12 cellular contexts compared by ENCODE assay signal in genomic region chr14:75401356-75401755, GRCh38. TPM values are rescaled to one million over a fixed set of nuclear protein-coding genes. Genes with fewer than 3 reads are reported as not detected.
DNase-seq lines count a peak whose midpoint lies in the region; ATAC-seq and TF ChIP-seq lines count a peak whose summit lies in the region.
"Had no signal": no experiment of that assay in that cellular context is flagged by ENCODE, and none has a peak within 500 bp of the region (broad histone marks: within the 10 kb centered on the region; RNA-seq: fewer than 3 reads in every experiment).

No MANE protein-coding gene starts in this region.

- H3K9ac ChIP-seq in endodermal cell (ENCODE audit: extremely low read depth, low read length, poor library complexity, severe bottlenecking) = no peak overlapping the region

- H3K27me3 ChIP-seq in endodermal cell (ENCODE audit: control insufficient read depth, insufficient read depth, low read length, poor library complexity, severe bottlenecking) (no peaks in the 10 kb centered on the region), thoracic aorta (replicated peaks; ENCODE audit: insufficient read depth) (no peaks in the 10 kb centered on the region), BE2C (no peaks in the 10 kb centered on the region)

- in situ Hi-C loops in GM13976 (cut with MboI; ENCODE audit: low sequenced_read_pairs, unreplicated experiment) = no loop called here

- peaks cover 7% of the 10 kb centered on the region for H3K27me3 Mint-ChIP-seq in endodermal cell (ENCODE audit: insufficient read depth)
- peaks cover 0 to 13% of the 10 kb centered on the region in 2 donors for H3K27me3 Mint-ChIP-seq in natural killer cell (ENCODE audit: low read depth in 2 of 2)

- H3K4me3 ChIP-seq in endodermal cell (ENCODE audit: low read length) = no peak overlapping the region
- H3K4me3 ChIP-seq in mesodermal cell (ENCODE audit: extremely low read depth, insufficient read depth, low read length, poor library complexity, severe bottlenecking) = no peak overlapping the region
- H3K4me3 ChIP-seq in thoracic aorta = peak overlapping the region; percentile 28
- no peak overlapping the region for H3K4me3 ChIP-seq in BE2C (ENCODE audit: low read depth, low read length)

- 62 to 77% methylated on average over 8 to 10 of the region's 10 CpGs for WGBS in endodermal cell (ENCODE audit: insufficient coverage in 1 of 2, insufficient read length in 1 of 2), 2 experiments
- WGBS in mesodermal cell (ENCODE audit: insufficient coverage in 2 of 2), 2 experiments = 54 to 62% methylated on average over 9 of the region's 10 CpGs

- intact Hi-C loops in natural killer cell (cut with micrococcal nuclease) = no loop called here

- H3K4me1 ChIP-seq in endodermal cell (ENCODE audit: control insufficient read depth, insufficient read depth, low read length) = peaks cover 6% of the 10 kb centered on the region
- H3K4me1 ChIP-seq in mesodermal cell (ENCODE audit: control insufficient read depth, insufficient read depth, low read length, poor library complexity, severe bottlenecking) = peaks cover 7% of the 10 kb centered on the region
- H3K4me1 ChIP-seq in thoracic aorta (ENCODE audit: control insufficient read depth in 1 of 2, low read depth in 2 of 2) = peaks cover 12 to 26% of the 10 kb centered on the region in 2 donors
- peaks cover 11% of the 10 kb centered on the region for H3K4me1 ChIP-seq in BE2C

- no peak for TF ChIP-seq CTCF in endodermal cell (conservative IDR thresholded peaks at IDR 0.05)
- no peak for TF ChIP-seq CTCF in thoracic aorta (IDR thresholded peaks at IDR 0.05)
- TF ChIP-seq CTCF in GM13976 (IDR thresholded peaks at IDR 0.05; ENCODE audit: borderline replicate concordance, control extremely low read depth, extremely low read depth, insufficient read depth, missing control alignments) = no peak
- TF ChIP-seq CTCF in BE2C (IDR thresholded peaks at IDR 0.05; ENCODE audit: low read depth, low read length) = no peak
- no peak for TF ChIP-seq CTCF in natural killer cell (IDR thresholded peaks at IDR 0.05)

- H3K4me3 Mint-ChIP-seq in endodermal cell = no peak overlapping the region
- no peak overlapping the region for H3K4me3 Mint-ChIP-seq in natural killer cell

- peaks cover 7% of the 10 kb centered on the region for H3K4me1 Mint-ChIP-seq in endodermal cell
- no peaks in the 10 kb centered on the region for H3K4me1 Mint-ChIP-seq in natural killer cell

- DNase-seq in NCI-H524 treated with DMSO at 0.1 percent for 48 hours (lab: John Stamatoyannopoulos, UW) = peak; percentile 25
- DNase-seq in endodermal cell = peak; percentile 84
- DNase-seq in thoracic aorta (ENCODE audit: low spot score) = no peak
- no peak for DNase-seq in GM13976 (ENCODE audit: low spot score)
- no peak for DNase-seq in BE2C
- DNase-seq in dermis blood vessel endothelial cell = no peak
- DNase-seq in natural killer cell = no peak
- DNase-seq: activated T-cell treated with anti-CD3 and anti-CD28 coated beads, Interleukin-2, amount 50 U/mL, for 48 hours; hippocampal formation; Kasumi-1 had no signal

- H3K9me3 Mint-ChIP-seq in endodermal cell = peaks cover 4% of the 10 kb centered on the region
- no peaks in the 10 kb centered on the region for H3K9me3 Mint-ChIP-seq in natural killer cell

- H3K27ac Mint-ChIP-seq in endodermal cell (peak overlapping the region; percentile 74), natural killer cell (no peak overlapping the region)

- peak; percentile 19 for ATAC-seq in thoracic aorta (ENCODE audit: insufficient number of reproducible peaks, low FRiP score, low read depth)
- no peak for ATAC-seq in natural killer cell
- ATAC-seq: HCT116 had no signal

- no peaks in the 10 kb centered on the region for H3K36me3 Mint-ChIP-seq in endodermal cell (ENCODE audit: low read depth)
- H3K36me3 Mint-ChIP-seq in natural killer cell = no peaks in the 10 kb centered on the region

- H3K27ac ChIP-seq in endodermal cell (ENCODE audit: low read depth, low read length) (no peak overlapping the region), mesodermal cell (ENCODE audit: low read depth, low read length, severe bottlenecking) (peak overlapping the region; percentile 78), thoracic aorta (peak overlapping the region; percentile 9 to 62)

- peaks cover 5% of the 10 kb centered on the region for H3K9me3 ChIP-seq in endodermal cell (ENCODE audit: control insufficient read depth, low read length)
- peaks cover 3% of the 10 kb centered on the region for H3K9me3 ChIP-seq in mesodermal cell (ENCODE audit: control insufficient read depth, low read length)
- H3K9me3 ChIP-seq in thoracic aorta = no peaks in the 10 kb centered on the region
- no peaks in the 10 kb centered on the region for H3K9me3 ChIP-seq in BE2C

- H3K36me3 ChIP-seq in endodermal cell (ENCODE audit: control insufficient read depth, insufficient read depth, low read length) (no peaks in the 10 kb centered on the region), mesodermal cell (ENCODE audit: control insufficient read depth, insufficient read depth, low read length) (no peaks in the 10 kb centered on the region), thoracic aorta (no peaks in the 10 kb centered on the region), BE2C (no peaks in the 10 kb centered on the region)

RNA-seq across cellular contexts. Expression of gene JDP2, which starts 26.5 kb away (rescaled TPM):
- total RNA-seq in endodermal cell (10 to 100 TPM; 15.7 to 23.1 TPM), thoracic aorta (100 to 1,000 TPM in 1 of 2 donors, 10 to 100 TPM in 1; 81.8 to 100 TPM), dermis blood vessel endothelial cell (10.2 and 16.0 TPM in 2 replicates), natural killer cell (10 to 100 TPM in 1 of 3 donors, 1 to 10 TPM in 2; 1.9 to 10.5 (median 3.2) TPM)
- polyA plus RNA-seq in endodermal cell (2013, experiment 1 of 2) = 17.2 TPM
- 16.2 TPM for polyA plus RNA-seq in endodermal cell (2013, experiment 2 of 2)
- 49.0 TPM for polyA plus RNA-seq in mesodermal cell (2013, experiment 1 of 2)
- polyA plus RNA-seq in mesodermal cell (2013, experiment 2 of 2) = 48.4 TPM
- polyA plus RNA-seq in BE2C (2012; ENCODE audit: insufficient read depth, insufficient read length, low read depth) = 22.8 TPM

Comparison
In these comparisons a context has a peak if more than half of its experiments do, and no peak if none do; other contexts are left out.
1. DNase-seq: peak in NCI-H524 treated with DMSO at 0.1 percent for 48 hours (single experiment) and endodermal cell (single experiment); none in thoracic aorta (single experiment), GM13976 (single experiment), BE2C (single experiment), dermis blood vessel endothelial cell (single experiment) and natural killer cell (single experiment).